28 cellular contexts compared by ENCODE assay signal in genomic region chr13:38176664-38177063, GRCh38.
"Had no signal": no experiment of that assay in that cellular context is flagged by ENCODE, and none has a peak within 500 bp of the region (broad histone marks: within the 10 kb centered on the region; RNA-seq: fewer than 3 reads in every experiment).

No MANE protein-coding gene starts in this region.

- H3K27me3 ChIP-seq: ascending aorta, breast epithelium, cardiac muscle cell, colonic mucosa, esophagus squamous epithelium, gastroesophageal sphincter had no signal

- H3K9me3 ChIP-seq: ascending aorta, breast epithelium, colonic mucosa, esophagus squamous epithelium, gastroesophageal sphincter had no signal

- DNase-seq: activated B cell treated with CpG ODN at 0.5 μM for 24 hours; activated CD4-positive, alpha-beta T cell treated with anti-CD3 and anti-CD28 coated beads for 48 hours; activated CD4-positive, alpha-beta T cell treated with anti-CD3 and anti-CD28 coated beads, Interleukin-2, amount 50 U/mL, for 1 hour; activated CD4-positive, alpha-beta T cell treated with anti-CD3 and anti-CD28 coated beads, Interleukin-2, amount 50 U/mL, for 48 hours; activated CD8-positive, alpha-beta memory T cell treated with anti-CD3 and anti-CD28 coated beads for 24 hours; activated CD8-positive, alpha-beta T cell treated with anti-CD3 and anti-CD28 coated beads for 36 hours; activated gamma-delta T cell; activated naive CD4-positive, alpha-beta T cell; activated naive CD4-positive, alpha-beta T cell treated with anti-CD3 and anti-CD28 coated beads, Interleukin-2, amount 10 ng/mL, durations not matched to agents 7 days and 5 days; activated naive CD8-positive, alpha-beta T cell treated with anti-CD3 and anti-CD28 coated beads, Interleukin-2, amount 10 ng/mL, durations not matched to agents 7 days and 5 days; activated T-cell treated with anti-CD3 and anti-CD28 coated beads, Interleukin-2, amount 50 U/mL, for 48 hours; central memory CD4-positive, alpha-beta T cell; cerebellar nuclear complex; colonic mucosa; effector CD8-positive, alpha-beta T cell; esophagus squamous epithelium; foreskin melanocyte; T-helper 1 cell; T-helper 17 cell; T1000; WERI-Rb-1 had no signal

- H3K4me3 ChIP-seq: ascending aorta, breast epithelium, cardiac muscle cell, colonic mucosa, esophagus squamous epithelium, gastroesophageal sphincter had no signal

- H3K27ac ChIP-seq: ascending aorta, breast epithelium, cardiac muscle cell, colonic mucosa, epithelial cell of prostate, esophagus squamous epithelium, gastroesophageal sphincter, WERI-Rb-1 had no signal

- H3K4me1 ChIP-seq: ascending aorta, breast epithelium, colonic mucosa, esophagus squamous epithelium, gastroesophageal sphincter had no signal

- H3K36me3 ChIP-seq: ascending aorta, breast epithelium, cardiac muscle cell, colonic mucosa, esophagus squamous epithelium, gastroesophageal sphincter, WERI-Rb-1 had no signal

- ATAC-seq: activated CD4-positive, CD25-positive, alpha-beta regulatory T cell treated with anti-CD3 and anti-CD28 coated beads, Interleukin-2, amount 50 U/mL, for 24 hours; activated CD8-positive, alpha-beta T cell treated with anti-CD3 and anti-CD28 coated beads for 36 hours; activated naive CD4-positive, alpha-beta T cell treated with anti-CD3 and anti-CD28 coated beads, Interleukin-2, amount 50 U/mL, for 72 hours; gastroesophageal sphincter; T-helper 17 cell had no signal
